ENCODE assay signal across 8 cellular contexts in the genomic region with DNA sequence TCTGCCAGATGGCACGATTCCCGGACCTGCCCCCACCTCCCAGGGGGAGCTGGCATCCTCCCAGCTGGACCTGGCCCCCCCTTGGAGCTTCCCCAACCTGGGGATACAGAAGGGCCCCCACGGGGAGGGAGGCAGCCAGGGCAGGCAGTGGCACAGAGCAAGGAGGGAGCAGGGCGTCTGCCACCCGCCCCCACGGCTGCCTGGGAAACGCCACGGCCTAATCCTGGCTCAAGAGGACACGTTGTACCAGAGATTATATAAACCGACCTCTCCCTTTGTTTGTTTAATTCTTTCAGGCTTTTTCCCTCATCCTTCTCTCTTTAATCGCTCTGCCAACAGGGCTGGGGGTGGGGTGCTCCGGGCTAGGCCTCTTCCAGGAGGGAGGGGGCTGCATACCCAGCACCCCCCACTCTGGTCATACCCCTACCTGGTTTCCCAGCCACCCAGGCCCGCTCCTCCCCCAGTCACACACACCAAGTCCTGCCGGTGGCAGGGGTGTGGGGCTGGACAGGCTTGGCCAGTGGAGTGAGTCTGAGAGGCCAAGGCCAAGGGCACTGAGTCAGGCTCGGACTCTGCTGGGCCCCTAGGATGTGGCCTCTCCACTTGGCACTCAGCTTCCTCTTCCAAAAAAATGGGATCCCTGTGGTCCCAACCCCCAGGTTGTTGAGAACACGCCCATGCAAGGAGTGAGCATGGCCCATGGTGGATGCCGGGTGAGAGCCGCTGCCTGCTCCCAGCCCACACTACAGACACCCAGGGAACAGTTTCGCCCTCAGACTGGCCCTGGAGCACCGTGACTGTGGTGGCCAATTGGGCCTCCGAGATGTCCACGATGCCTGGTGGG. TPM values are rescaled to one million over a fixed set of nuclear protein-coding genes. Genes with fewer than 3 reads are reported as not detected.
DNase-seq lines count a peak whose midpoint lies in the region; ATAC-seq and TF ChIP-seq lines count a peak whose summit lies in the region.

No MANE protein-coding gene starts in this region.

- H3K36me3 Mint-ChIP-seq in activated T-cell treated with anti-CD3 and anti-CD28 coated beads, Interleukin-2, amount 50 U/mL, for 72 hours (ENCODE audit: insufficient read depth in 2 of 2) = no peaks in the 10 kb centered on the region

- H3K4me1 ChIP-seq in ACC112 (ENCODE audit: control insufficient read depth, insufficient read depth, low read length, unreplicated experiment) = peaks cover 26% of the 10 kb centered on the region
- H3K4me1 ChIP-seq in muscle layer of colon (ENCODE audit: insufficient read depth, low read length) = peaks cover 44% of the 10 kb centered on the region

- ATAC-seq in HG02759 (IDR thresholded peaks at IDR 0.05; ENCODE audit: unreplicated experiment) (no peak), GM19395 (IDR thresholded peaks at IDR 0.05; ENCODE audit: unreplicated experiment) (no peak), HG03442 (IDR thresholded peaks at IDR 0.05; ENCODE audit: unreplicated experiment) (no peak)
- no peak for ATAC-seq in activated T-cell treated with anti-CD3 and anti-CD28 coated beads, Interleukin-2, amount 50 U/mL, for 72 hours (replicated peaks in 1 of 2)

- H3K27ac Mint-ChIP-seq in activated T-cell treated with anti-CD3 and anti-CD28 coated beads, Interleukin-2, amount 50 U/mL, for 72 hours = no peak overlapping the region

- no peak overlapping the region for H3K4me3 Mint-ChIP-seq in activated T-cell treated with anti-CD3 and anti-CD28 coated beads, Interleukin-2, amount 50 U/mL, for 72 hours

- H3K27me3 ChIP-seq in ACC112 (ENCODE audit: insufficient read depth, low read length) = no peaks in the 10 kb centered on the region
- no peaks in the 10 kb centered on the region for H3K27me3 ChIP-seq in muscle layer of colon (ENCODE audit: control insufficient read depth in 1 of 2, insufficient read depth in 2 of 2, low read length in 2 of 2)

- no peak for TF ChIP-seq CTCF in epithelial cell of proximal tubule (conservative IDR thresholded peaks at IDR 0.05; ENCODE audit: low read depth, low read length)

- DNase-seq in NCI-H2196 treated with DMSO at 0.1 percent for 48 hours (lab: John Stamatoyannopoulos, UW; ENCODE audit: unreplicated experiment) (peak; percentile 77), epithelial cell of proximal tubule (ENCODE audit: low read depth) (peak; percentile 56)
- DNase-seq in activated T-cell treated with anti-CD3 and anti-CD28 coated beads, Interleukin-2, amount 50 U/mL, for 72 hours = no peak

- H3K4me1 Mint-ChIP-seq in activated T-cell treated with anti-CD3 and anti-CD28 coated beads, Interleukin-2, amount 50 U/mL, for 72 hours (ENCODE audit: low read depth) = peaks cover 6% of the 10 kb centered on the region

- H3K27me3 Mint-ChIP-seq in activated T-cell treated with anti-CD3 and anti-CD28 coated beads, Interleukin-2, amount 50 U/mL, for 72 hours (ENCODE audit: low read depth) = no peaks in the 10 kb centered on the region

- H3K9ac ChIP-seq in muscle layer of colon (ENCODE audit: low read length) = peak overlapping the region; percentile 68

- H3K79me2 ChIP-seq in ACC112 (ENCODE audit: control insufficient read depth, insufficient read depth, low read length, unreplicated experiment) = no peaks in the 10 kb centered on the region

- peak overlapping the region; percentile 83 for H2AFZ ChIP-seq in ACC112 (ENCODE audit: low read length, unreplicated experiment)

- H3K9me3 ChIP-seq in muscle layer of colon (ENCODE audit: low read length) = no peaks in the 10 kb centered on the region

- H3K9me3 Mint-ChIP-seq in activated T-cell treated with anti-CD3 and anti-CD28 coated beads, Interleukin-2, amount 50 U/mL, for 72 hours = no peaks in the 10 kb centered on the region

- H3K36me3 ChIP-seq in ACC112 (ENCODE audit: insufficient read depth, low read length) (no peaks in the 10 kb centered on the region), muscle layer of colon (ENCODE audit: insufficient read depth, low read length) (no peaks in the 10 kb centered on the region)

- peak overlapping the region; percentile 60 for H3K4me3 ChIP-seq in ACC112 (ENCODE audit: low read depth, low read length)
- no peak overlapping the region for H3K4me3 ChIP-seq in epithelial cell of proximal tubule (ENCODE audit: low read depth, low read length)
- H3K4me3 ChIP-seq in muscle layer of colon (ENCODE audit: low read depth in 1 of 2, low read length in 2 of 2) = peak overlapping the region in 1 of 2 donors; percentile 23

- peak overlapping the region; percentile 97 for H3K27ac ChIP-seq in ACC112 (ENCODE audit: low read depth, low read length)
- peak overlapping the region; percentile 96 for H3K27ac ChIP-seq in muscle layer of colon (ENCODE audit: low read depth, low read length)

RNA-seq across cellular contexts. Expression of a gene that starts 29.5 kb away (rescaled TPM):
- total RNA-seq in epithelial cell of proximal tubule = 16.8 and 31.2 TPM in 2 replicates
- total RNA-seq in activated T-cell treated with anti-CD3 and anti-CD28 coated beads, Interleukin-2, amount 50 U/mL, for 72 hours = 10 to 100 TPM; 19.8 to 24.8 TPM

Comparison
In these comparisons a context has a peak if more than half of its experiments do, and no peak if none do; other contexts are left out.
1. DNase-seq: peak in NCI-H2196 treated with DMSO at 0.1 percent for 48 hours (single experiment) and epithelial cell of proximal tubule (single experiment); none in activated T-cell treated with anti-CD3 and anti-CD28 coated beads, Interleukin-2, amount 50 U/mL, for 72 hours (0 of 2).